In the genomic region with DNA sequence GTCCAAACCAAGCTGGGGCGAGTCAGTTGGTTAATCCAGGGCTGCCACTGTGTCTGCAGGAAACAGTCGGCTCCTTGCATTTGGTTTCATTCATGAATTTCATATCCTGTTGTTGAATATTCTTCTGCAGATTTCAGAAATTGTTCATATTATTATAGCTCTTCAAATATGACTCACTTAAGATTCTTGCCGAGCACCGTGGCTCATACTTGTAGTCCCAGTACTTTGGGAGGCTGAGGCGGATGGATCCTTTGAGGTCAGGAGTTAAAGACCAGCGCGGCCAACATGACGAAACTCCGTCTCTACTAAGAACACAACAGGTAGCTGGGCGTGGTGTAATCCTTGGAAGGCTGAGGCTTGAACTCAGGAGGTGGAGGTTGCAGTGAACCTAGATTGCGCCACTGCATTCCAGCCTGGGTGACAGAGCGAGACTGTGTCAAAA, we compare ENCODE assay signal across 8 cellular contexts. TPM values are rescaled to one million over a fixed set of nuclear protein-coding genes. Genes with fewer than 3 reads are reported as not detected.
DNase-seq lines count a peak whose midpoint lies in the region; ATAC-seq lines count a peak whose summit lies in the region.

No MANE protein-coding gene starts in this region.

- H3K4me1 Mint-ChIP-seq in central memory CD8-positive, alpha-beta T cell: peaks cover 51% of the 10 kb centered on the region

- in situ Hi-C loops in Caki2 (cut with HindIII; ENCODE audit: low pct_unique_long_range_greater_than_20kb, low sequenced_read_pairs): no loop called here

- H3K27ac Mint-ChIP-seq in central memory CD8-positive, alpha-beta T cell (ENCODE audit: low read depth): peak overlapping the region; percentile 45

- H3K9me3 Mint-ChIP-seq in central memory CD8-positive, alpha-beta T cell: no peaks in the 10 kb centered on the region

- H3K4me3 Mint-ChIP-seq in central memory CD8-positive, alpha-beta T cell: no peak overlapping the region

- ATAC-seq in central memory CD8-positive, alpha-beta T cell (replicated peaks; ENCODE audit: extremely low read depth, poor library complexity, severe bottlenecking): no peak
- no peak for ATAC-seq in GM21515 (IDR thresholded peaks at IDR 0.05; ENCODE audit: unreplicated experiment)

- DNase-seq in Caki2 (ENCODE audit: low read depth): peak; percentile 67
- DNase-seq in NCI-H226: peak; percentile 83
- no peak for DNase-seq in central memory CD8-positive, alpha-beta T cell (ENCODE audit: low spot score in 2 of 2)
- DNase-seq in non-pigmented ciliary epithelial cell (ENCODE audit: low read depth): peak; percentile 89
- no peak for DNase-seq in medulla oblongata (ENCODE audit: extremely low spot score)
- no peak for DNase-seq in anterior cingulate cortex (lab: John Stamatoyannopoulos, UW)
- no peak for DNase-seq in NCI-H1694 treated with DMSO at 0.1 percent for 48 hours (lab: John Stamatoyannopoulos, UW)

- H3K36me3 Mint-ChIP-seq in central memory CD8-positive, alpha-beta T cell (ENCODE audit: insufficient read depth): peaks cover 10% of the 10 kb centered on the region

- no peaks in the 10 kb centered on the region for H3K27me3 Mint-ChIP-seq in central memory CD8-positive, alpha-beta T cell

RNA-seq across cellular contexts. Expression of a gene that starts 24.0 kb away (rescaled TPM):
- 966 and 971 TPM in 2 replicates for total RNA-seq in Caki2 (2014; rRNA removed; shearing (Covaris generic); ENCODE audit: low replicate concordance)

Comparison
In these comparisons a context has a peak if more than half of its experiments do, and no peak if none do; other contexts are left out.
1. DNase-seq: peak in Caki2 (single experiment), NCI-H226 (single experiment) and non-pigmented ciliary epithelial cell (single experiment); none in central memory CD8-positive, alpha-beta T cell (0 of 2), medulla oblongata (single experiment), anterior cingulate cortex (0 of 58) and NCI-H1694 treated with DMSO at 0.1 percent for 48 hours (single experiment).